31 cellular contexts compared by ENCODE assay signal in the genomic region with DNA sequence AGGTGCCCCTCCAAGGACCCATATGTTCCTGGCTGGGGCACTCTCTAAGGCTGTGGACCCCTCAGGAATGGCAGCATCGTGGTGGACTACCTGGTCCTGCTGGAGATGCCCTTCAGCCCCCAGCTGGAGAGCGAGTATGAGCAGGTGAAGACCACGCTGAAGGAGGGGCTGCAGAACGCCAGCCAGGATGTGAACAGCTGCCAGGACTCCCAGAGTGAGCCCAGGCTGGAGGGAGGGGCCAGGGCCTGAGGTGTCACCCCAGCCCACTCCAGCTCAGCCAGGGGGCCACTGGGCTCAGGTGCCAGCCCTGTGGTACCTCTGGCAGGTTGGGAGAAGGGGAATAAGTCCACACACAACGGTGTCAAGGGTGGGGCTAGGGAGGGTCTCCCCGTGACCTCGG. TPM values are rescaled to one million over a fixed set of nuclear protein-coding genes. Genes with fewer than 3 reads are reported as not detected.
"Had no signal": no experiment of that assay in that cellular context is flagged by ENCODE, and none has a peak within 500 bp of the region (broad histone marks: within the 10 kb centered on the region; RNA-seq: fewer than 3 reads in every experiment).

No MANE protein-coding gene starts in this region.

- FAIRE-seq: small intestine had no signal

- DNase-seq: activated B cell treated with CpG ODN at 0.5 μM for 24 hours; activated CD4-positive, alpha-beta T cell treated with anti-CD3 and anti-CD28 coated beads for 4 hours; activated CD4-positive, alpha-beta T cell treated with anti-CD3 and anti-CD28 coated beads, Interleukin-2, amount 50 U/mL, for 48 hours; activated CD8-positive, alpha-beta memory T cell treated with anti-CD3 and anti-CD28 coated beads, Interleukin-2, amount 50 U/mL, for 48 hours; activated naive CD4-positive, alpha-beta T cell treated with anti-CD3 and anti-CD28 coated beads, Interleukin-2, amount 10 ng/mL, durations not matched to agents 7 days and 5 days; activated naive CD8-positive, alpha-beta T cell treated with anti-CD3 and anti-CD28 coated beads, Interleukin-2, amount 50 U/mL, for 24 hours; activated T-cell treated with anti-CD3 and anti-CD28 coated beads, Interleukin-2, amount 50 U/mL, for 4 hours; anterior cingulate cortex; body of pancreas; effector CD8-positive, alpha-beta T cell; foreskin melanocyte; hippocampal formation; lower lobe of right lung; naive B cell; occipital lobe; small intestine; stimulated activated CD4-positive, alpha-beta T cell treated with anti-CD3 and anti-CD28 coated beads, Interleukin-15, amount 100 ng/mL, for 24 hours; T1000; transverse colon had no signal

- H3K27ac ChIP-seq: body of pancreas, cardiac muscle cell, lower lobe of right lung had no signal

- H3K4me3 ChIP-seq: body of pancreas, cardiac muscle cell, lower lobe of right lung had no signal

- ATAC-seq: activated naive CD8-positive, alpha-beta T cell treated with anti-CD3 and anti-CD28 coated beads, Interleukin-2, amount 50 U/mL, for 24 hours; activated T-cell treated with anti-CD3 and anti-CD28 coated beads, Interleukin-2, amount 50 U/mL, for 4 hours; body of pancreas; left lobe of liver; sciatic nerve; stimulated activated memory B cell treated with anti-CD40 and anti-IgM and Interleukin-4, amounts not matched to agents 10 μg/mL and 1 μg/mL and 100 μg/mL, for 72 hours had no signal

- H3K36me3 ChIP-seq: cardiac muscle cell, lower lobe of right lung, transverse colon had no signal

- H3K9me3 ChIP-seq: body of pancreas, lower lobe of right lung, transverse colon had no signal

RNA-seq across cellular contexts. Expression of a gene that starts 4.7 kb away (rescaled TPM):
- total RNA-seq: activated B cell treated with CpG ODN at 0.5 μM for 24 hours; body of pancreas; occipital lobe; renal cortical epithelial cell; sciatic nerve; T-helper 1 cell treated with Interleukin-12 subunit alpha and Interleukin-12 subunit beta and Interleukin-4 antibody, amounts not matched to agents 30 ng/mL and 1 ng/mL, for 36 hours; temporal lobe had no signal
- polyA plus RNA-seq: cardiac muscle cell, neural cell had no signal

RNA-seq across cellular contexts. Expression of a gene that starts 15.3 kb away (rescaled TPM):
- total RNA-seq: activated B cell treated with CpG ODN at 0.5 μM for 24 hours; cardiac muscle cell; T-helper 1 cell treated with Interleukin-12 subunit alpha and Interleukin-12 subunit beta and Interleukin-4 antibody, amounts not matched to agents 30 ng/mL and 1 ng/mL, for 36 hours had no signal
- polyA plus RNA-seq: neural cell had no signal

RNA-seq across cellular contexts. Expression of a gene that starts 55.3 kb away (rescaled TPM):
- total RNA-seq: activated B cell treated with CpG ODN at 0.5 μM for 24 hours; activated CD8-positive, alpha-beta memory T cell treated with anti-CD3 and anti-CD28 coated beads for 36 hours; activated T-cell treated with anti-CD3 and anti-CD28 coated beads, Interleukin-2, amount 50 U/mL, for 4 hours; activated T-helper 2 cell treated with anti-CD3 and anti-CD28 coated beads, Interferon-gamma antibody, Interleukin-2, Interleukin-4, amounts not matched to agents 10 μg/mL and 5 μg/mL and 100 μg/mL, durations not matched to agents 14 hours and 24 hours and 36 hours; cardiac muscle cell; esophagus mucosa; kidney epithelial cell; left lobe of liver; lower lobe of right lung; occipital lobe; renal cortical epithelial cell; sciatic nerve; T-helper 1 cell treated with Interleukin-12 subunit alpha and Interleukin-12 subunit beta and Interleukin-4 antibody, amounts not matched to agents 30 ng/mL and 1 ng/mL, for 36 hours; temporal lobe had no signal
- polyA plus RNA-seq: cardiac muscle cell, neural cell had no signal
